In the genomic region with DNA sequence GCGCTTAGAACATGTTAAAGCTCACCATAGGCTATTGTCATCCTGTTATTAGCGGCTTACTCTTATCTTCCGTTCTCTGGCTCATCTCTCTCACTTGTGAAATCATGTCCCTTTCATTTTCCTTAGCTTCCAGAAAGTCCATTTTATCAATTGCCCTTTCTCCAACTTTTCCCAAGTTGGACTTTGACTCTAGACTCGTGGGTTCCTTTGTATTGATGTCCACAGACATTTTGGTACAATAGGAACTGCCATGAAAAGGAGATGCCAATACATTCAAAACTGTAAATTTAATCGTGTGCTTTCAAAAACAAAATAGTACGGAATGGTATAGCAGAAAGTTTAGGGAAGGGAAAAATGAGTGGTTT, we compare ENCODE assay signal across 19 cellular contexts. TPM values are rescaled to one million over a fixed set of nuclear protein-coding genes. Genes with fewer than 3 reads are reported as not detected.
A peak's percentile ranks its signal among the peaks of the same experiment; 100 is the strongest.
DNase-seq lines count a peak whose midpoint lies in the region; ATAC-seq, FAIRE-seq and TF ChIP-seq lines count a peak whose summit lies in the region.
"Had no signal": no experiment of that assay in that cellular context is flagged by ENCODE, and none has a peak within 500 bp of the region (broad histone marks: within the 10 kb centered on the region; RNA-seq: fewer than 3 reads in every experiment).

No MANE protein-coding gene starts in this region.

- peak; percentile 18 for FAIRE-seq in GM18507 (lab: Jason Lieb, UNC)
- FAIRE-seq in K562 (lab: Jason Lieb, UNC): no peak
- FAIRE-seq: A204.1, GM19239, H1 had no signal

- in situ Hi-C loops in K562 (cut with MboI): no loop called here

- BruUV-seq in K562 (replicated peaks; lab: Mats Ljungman, UMichigan): no TSS peak

- no peak overlapping the region for H2AK5ac ChIP-seq in neuronal stem cell (ENCODE audit: low read depth, low read length)

- H3K4me2 ChIP-seq in K562 (ENCODE audit: insufficient read depth, low read length) (peak overlapping the region; percentile 16; the same call in 1 of the 2 replicates), neuronal stem cell (ENCODE audit: insufficient read depth, low read length, poor library complexity, severe bottlenecking) (no peak overlapping the region), Karpas-422 (ENCODE audit: low read depth, low read length, poor library complexity, severe bottlenecking) (no peak overlapping the region)

- no peak overlapping the region for H2BK120ac ChIP-seq in neuronal stem cell (ENCODE audit: low read depth, low read length)

- H3K9me2 ChIP-seq in Karpas-422 (replicated peaks; ENCODE audit: insufficient read depth, low read length): no peaks in the 10 kb centered on the region

- no peaks in the 10 kb centered on the region for H3K9me3 ChIP-seq in K562 (replicated peaks; ENCODE audit: control insufficient read depth, insufficient read depth, low read depth, low read length)
- H3K9me3 ChIP-seq in right lobe of liver: no peaks in the 10 kb centered on the region
- no peaks in the 10 kb centered on the region for H3K9me3 ChIP-seq in neuronal stem cell (replicated peaks in 1 of 2; ENCODE audit: control insufficient read depth in 2 of 2, insufficient read depth in 1 of 2, low read depth in 1 of 2, low read length in 2 of 2)
- H3K9me3 ChIP-seq in Karpas-422 (ENCODE audit: low read length): no peaks in the 10 kb centered on the region
- no peaks in the 10 kb centered on the region for H3K9me3 ChIP-seq in mucosa of descending colon
- H3K9me3 ChIP-seq: BE2C, Caco-2, HAP-1 had no signal

- intact Hi-C loops in K562 (cut with micrococcal nuclease) (no loop called here), right lobe of liver (cut with DNase I) (no loop called here), mucosa of descending colon (cut with DNase I, micrococcal nuclease) (no loop called here)

- POLR2A ChIA-PET in K562 (lab: Yijun Ruan, JAX): interaction anchor here (0.6 to 1.8 kb wide), 4 partner anchors 9 to 254 kb away, joined by 3 to 6 read pairs (median 4); no protein-coding TSS in a partner anchor

- no peak overlapping the region for H3K23ac ChIP-seq in neuronal stem cell (ENCODE audit: low read depth, low read length, poor library complexity)

- H3K4ac ChIP-seq in neuronal stem cell (ENCODE audit: low read length): no peak overlapping the region

- H2BK15ac ChIP-seq in neuronal stem cell (ENCODE audit: low read length): no peak overlapping the region

- no peak overlapping the region for H4K91ac ChIP-seq in neuronal stem cell (ENCODE audit: low read depth, low read length, poor library complexity)

- H3K79me1 ChIP-seq in neuronal stem cell (ENCODE audit: low read depth, low read length): no peaks in the 10 kb centered on the region

- DNase-seq in GM18507 (ENCODE audit: extremely low spot score, insufficient read length, low read depth) (no peak), K562 (ENCODE audit: extremely low read depth in 1 of 4, low spot score in 3 of 4) (no peak), right lobe of liver (no peak), neuronal stem cell (ENCODE audit: low spot score) (no peak), Karpas-422 (no peak), mucosa of descending colon (no peak)
- DNase-seq: BE2C; Caco-2; CD8-positive, alpha-beta memory T cell; DND-41; GDM1; HFFc6 had no signal

- H3K18ac ChIP-seq in neuronal stem cell (ENCODE audit: low read length): no peak overlapping the region

- 47% methylated on average over 6 of the region's 6 CpGs for WGBS in K562 (ENCODE audit: insufficient coverage, low coverage, missing lambda C conversion rate)
- WGBS in right lobe of liver (ENCODE audit: insufficient coverage, low coverage, low lambda C conversion rate, missing lambda C conversion rate): 24% methylated on average over 6 of the region's 6 CpGs
- WGBS in neuronal stem cell (ENCODE audit: extremely low coverage in 2 of 2, insufficient read length in 2 of 2, insufficient replicate concordance in 1 of 2), 2 donors: 100% methylated on average over 1 of the region's 6 CpGs; no CpG with 5 or more reads in 1 of the 2 donors

- TF ChIP-seq CTCF in K562 (IDR thresholded peaks at IDR 0.05 in 2 of 3, conservative IDR thresholded peaks at IDR 0.05 in 1 of 3; ENCODE audit: insufficient read depth in 2 of 3, low read depth in 1 of 3, low read length in 3 of 3) (no peak), right lobe of liver (IDR thresholded peaks at IDR 0.05) (no peak), mucosa of descending colon (IDR thresholded peaks at IDR 0.05) (no peak)

- peak overlapping the region; percentile 48 for H2AFZ ChIP-seq in ACC112 (ENCODE audit: low read length, unreplicated experiment)
- H2AFZ ChIP-seq in K562 (ENCODE audit: low read depth, low read length): peak overlapping the region; percentile 75
- no peak overlapping the region for H2AFZ ChIP-seq in neuronal stem cell (ENCODE audit: low read length)
- no peak overlapping the region for H2AFZ ChIP-seq in Karpas-422 (ENCODE audit: low read length)

- H4K20me1 ChIP-seq in K562 (replicated peaks; ENCODE audit: control insufficient read depth, insufficient read depth, low read length) (no peaks in the 10 kb centered on the region), Karpas-422 (ENCODE audit: insufficient read depth, low read depth, low read length) (no peaks in the 10 kb centered on the region)

- H3K27ac ChIP-seq in ACC112 (ENCODE audit: low read depth, low read length) (no peak overlapping the region), K562 (ENCODE audit: extremely low read depth, low read depth, low read length) (no peak overlapping the region), right lobe of liver (peak overlapping the region; percentile 64 to 91 (median 88)), neuronal stem cell (replicated peaks; ENCODE audit: low read length) (no peak overlapping the region), Karpas-422 (ENCODE audit: low read length) (no peak overlapping the region)
- H3K27ac ChIP-seq: C4-2B had no signal

- CTCF ChIA-PET in K562 (lab: Yijun Ruan, JAX; ENCODE audit: low intra/inter-chr PET ratio): no interaction called here

- H3K4me1 ChIP-seq in ACC112 (ENCODE audit: control insufficient read depth, insufficient read depth, low read length, unreplicated experiment) (peaks cover 7% of the 10 kb centered on the region), K562 (replicated peaks in 1 of 2; ENCODE audit: control insufficient read depth in 2 of 2, insufficient read depth in 2 of 2, low read length in 2 of 2) (peaks cover 0 to 13% of the 10 kb centered on the region in 2 experiments; a peak in 2 of 5 replicates), right lobe of liver (peaks cover 0 to 22% (median 9%) of the 10 kb centered on the region in 4 donors), neuronal stem cell (ENCODE audit: control insufficient read depth in 2 of 2, insufficient read depth in 1 of 2, low read depth in 1 of 2, low read length in 2 of 2) (no peaks in the 10 kb centered on the region), Karpas-422 (ENCODE audit: low read length) (no peaks in the 10 kb centered on the region), mucosa of descending colon (ENCODE audit: low read depth) (no peaks in the 10 kb centered on the region)
- H3K4me1 ChIP-seq: BE2C, HAP-1 had no signal

- peak; percentile 13 for ATAC-seq in K562
- ATAC-seq in right lobe of liver: peak; percentile 73 to 82 (median 76)
- ATAC-seq in mucosa of descending colon: no peak
- no peak for ATAC-seq in GM18868 (IDR thresholded peaks at IDR 0.05; ENCODE audit: unreplicated experiment)

- H3K9ac ChIP-seq in K562 (ENCODE audit: insufficient read depth in 1 of 2, low read depth in 2 of 2, low read length in 2 of 2) (0 out of 4 replicates have a peak overlapping the region, but pooled peaks of 1 of the 2 experiments have one; percentile 2), neuronal stem cell (ENCODE audit: low read depth, low read length, poor library complexity) (no peak overlapping the region), Karpas-422 (ENCODE audit: low read length) (no peak overlapping the region)

- H3K79me2 ChIP-seq in ACC112 (ENCODE audit: control insufficient read depth, insufficient read depth, low read length, unreplicated experiment): no peaks in the 10 kb centered on the region
- no peaks in the 10 kb centered on the region for H3K79me2 ChIP-seq in K562 (ENCODE audit: control insufficient read depth, insufficient read depth, low read length)
- H3K79me2 ChIP-seq in Karpas-422 (ENCODE audit: low read length): no peaks in the 10 kb centered on the region

- TF ChIP-seq EP300 in K562 (IDR thresholded peaks at IDR 0.05; ENCODE audit: low read length): no peak

- H2BK5ac ChIP-seq in neuronal stem cell (ENCODE audit: low read length): no peak overlapping the region

- H4K8ac ChIP-seq in neuronal stem cell (ENCODE audit: low read depth, low read length): no peak overlapping the region

- no peak for TF ChIP-seq RAD21 in K562 (CRISPR knock-in tag; conservative IDR thresholded peaks at IDR 0.05 in 1 of 2, IDR thresholded peaks at IDR 0.05 in 1 of 2)

- no peak overlapping the region for H2BK12ac ChIP-seq in neuronal stem cell (ENCODE audit: low read length)

- no peaks in the 10 kb centered on the region for H3K36me3 ChIP-seq in ACC112 (ENCODE audit: insufficient read depth, low read length)
- no peaks in the 10 kb centered on the region for H3K36me3 ChIP-seq in K562 (ENCODE audit: control insufficient read depth, insufficient read depth, low read length)
- no peaks in the 10 kb centered on the region for H3K36me3 ChIP-seq in right lobe of liver
- no peaks in the 10 kb centered on the region for H3K36me3 ChIP-seq in neuronal stem cell (replicated peaks in 1 of 2; ENCODE audit: control insufficient read depth in 2 of 2, insufficient read depth in 2 of 2, low read length in 2 of 2)
- H3K36me3 ChIP-seq in Karpas-422 (ENCODE audit: insufficient read depth, low read length): no peaks in the 10 kb centered on the region
- H3K36me3 ChIP-seq in mucosa of descending colon (ENCODE audit: low read depth): no peaks in the 10 kb centered on the region
- H3K36me3 ChIP-seq: BE2C, HAP-1 had no signal

- H3K4me3 ChIP-seq in ACC112 (ENCODE audit: low read depth, low read length) (no peak overlapping the region), K562 (no peak overlapping the region), right lobe of liver (peak overlapping the region in 2 of 3 donors; percentile 31 to 34), neuronal stem cell (ENCODE audit: low read length in 2 of 2) (no peak overlapping the region), Karpas-422 (ENCODE audit: low read length) (no peak overlapping the region), mucosa of descending colon (no peak overlapping the region)
- H3K4me3 ChIP-seq: HAP-1 had no signal

- H3K14ac ChIP-seq in neuronal stem cell (ENCODE audit: low read length): no peak overlapping the region

- TF ChIP-seq POLR2A in K562 (conservative IDR thresholded peaks at IDR 0.05) (no peak), right lobe of liver (IDR thresholded peaks at IDR 0.05) (no peak)

- H3K9me1 ChIP-seq in K562 (ENCODE audit: control insufficient read depth, insufficient read depth, low read length): no peaks in the 10 kb centered on the region

- H3K27me3 ChIP-seq in ACC112 (ENCODE audit: insufficient read depth, low read length): no peaks in the 10 kb centered on the region
- no peaks in the 10 kb centered on the region; a peak in 1 of 5 replicates for H3K27me3 ChIP-seq in K562 (ENCODE audit: control insufficient read depth in 2 of 2, insufficient read depth in 2 of 2, low read length in 2 of 2)
- H3K27me3 ChIP-seq in right lobe of liver: no peaks in the 10 kb centered on the region
- H3K27me3 ChIP-seq in neuronal stem cell (ENCODE audit: control insufficient read depth in 3 of 3, insufficient read depth in 3 of 3, low read depth in 1 of 3, low read length in 3 of 3): no peaks in the 10 kb centered on the region
- H3K27me3 ChIP-seq in Karpas-422 (ENCODE audit: low read length): no peaks in the 10 kb centered on the region

RNA-seq across cellular contexts. Expression of gene HIVEP1, which starts 10.4 kb away (rescaled TPM):
- 53.0 and 162 TPM in 2 replicates for total RNA-seq in K562 (2011; cell fraction: chromatin; rRNA removed; ENCODE audit: low replicate concordance)
- 38.2 and 56.5 TPM in 2 replicates for total RNA-seq in K562 (2011; cell fraction: nucleolus; rRNA removed)
- total RNA-seq in K562 (2011; cell fraction: nucleoplasm; rRNA removed): 82.4 and 142 TPM in 2 replicates
- total RNA-seq in K562 (2014; rRNA removed): 19.3 and 21.7 TPM in 2 replicates
- 33.3 and 37.1 TPM in 2 replicates for total RNA-seq in K562 (2014; rRNA removed; fragmentation: Illumina TruSeq; extraction: Trizol)
- 29.3 and 30.4 TPM in 2 replicates for total RNA-seq in K562 (2015; rRNA removed; fragmentation: Illumina TruSeq; extraction: Trizol)
- total RNA-seq in K562 (2021): 25.8 and 28.8 TPM in 2 replicates
- 16.9 and 18.2 TPM in 2 replicates for polyA plus RNA-seq in K562 (2011; rRNA removed)
- 19.3 and 22.5 TPM in 2 replicates for polyA plus RNA-seq in K562 (2011; cell fraction: cytosol; rRNA removed)
- polyA plus RNA-seq in K562 (2011; cell fraction: nucleus; rRNA removed): 35.9 and 42.5 TPM in 2 replicates
- polyA plus RNA-seq in K562 (2012): 11.0 and 12.9 TPM in 2 replicates
- polyA plus RNA-seq in K562 (2014; fragmentation: Illumina TruSeq; extraction: Trizol): 20.9 and 24.9 TPM in 2 replicates
- polyA plus RNA-seq in K562 (2014; fragmentation: Nextera tagmentation; extraction: Ambion mirVana): 1 to 10 TPM; 6.0 to 6.2 TPM
- polyA plus RNA-seq in K562 (2014; rRNA removed): 14.6 and 18.4 TPM in 2 replicates
- polyA minus RNA-seq in K562 (2011; rRNA and poly(A)+ RNA removed): 64.9 and 75.2 TPM in 2 replicates
- 21.6 and 23.0 TPM in 2 replicates for polyA minus RNA-seq in K562 (2011; cell fraction: cytosol; rRNA and poly(A)+ RNA removed)
- polyA minus RNA-seq in K562 (2011; cell fraction: nucleus; rRNA and poly(A)+ RNA removed): 68.8 and 114 TPM in 2 replicates
- 10 to 100 TPM; 13.2 to 23.3 (median 17.8) TPM for total RNA-seq in right lobe of liver
- polyA plus RNA-seq in neuronal stem cell (2013, experiment 1 of 2): 14.1 TPM
- 12.9 TPM for polyA plus RNA-seq in neuronal stem cell (2013, experiment 2 of 2)
- 23.4 and 40.8 TPM in 2 replicates for total RNA-seq in Karpas-422 (2014; rRNA removed; shearing (Covaris generic); ENCODE audit: low replicate concordance)
- 10 to 100 TPM; 27.6 to 37.3 (median 35.8) TPM for total RNA-seq in mucosa of descending colon

Comparison
In these comparisons a context has a peak if more than half of its experiments do, and no peak if none do; other contexts are left out.
1. H2AFZ ChIP-seq: peak in ACC112 (single experiment) and K562 (single experiment); none in neuronal stem cell (single experiment) and Karpas-422 (single experiment).
2. H3K27ac ChIP-seq: peak in right lobe of liver (3 of 3); none in ACC112 (single experiment), K562 (single experiment), neuronal stem cell (single experiment) and Karpas-422 (single experiment).
3. H3K4me3 ChIP-seq: peak in right lobe of liver (2 of 3); none in ACC112 (single experiment), K562 (single experiment), neuronal stem cell (0 of 2), Karpas-422 (single experiment) and mucosa of descending colon (single experiment).
4. ATAC-seq: peak in K562 (single experiment) and right lobe of liver (4 of 4); none in mucosa of descending colon (single experiment) and GM18868 (single experiment).